Comparison of ENCODE assay signal across 22 cellular contexts in genomic region chr22:36595968-36596367, GRCh38.
DNase-seq lines count a peak whose midpoint lies in the region; ATAC-seq, FAIRE-seq and TF ChIP-seq lines count a peak whose summit lies in the region.
"Had no signal": no experiment of that assay in that cellular context is flagged by ENCODE, and none has a peak within 500 bp of the region (broad histone marks: within the 10 kb centered on the region; RNA-seq: fewer than 3 reads in every experiment).

No MANE protein-coding gene starts in this region.

- H3K4ac ChIP-seq in neuronal stem cell (ENCODE audit: low read length), result no peak overlapping the region

- H3K18ac ChIP-seq in neuronal stem cell (ENCODE audit: low read length), result peak overlapping the region; percentile 86

- WGBS in neuronal stem cell (ENCODE audit: extremely low coverage in 2 of 2, insufficient read length in 2 of 2, insufficient replicate concordance in 1 of 2), 2 donors, result no CpG with 5 or more reads among the region's 6 CpGs
- 35 to 41% methylated on average over 3 to 5 of the region's 6 CpGs for WGBS in gastroesophageal sphincter (ENCODE audit: low coverage in 1 of 2), 2 donors
- 62% methylated on average over 6 of the region's 6 CpGs for WGBS in esophagus muscularis mucosa

- no peak overlapping the region for H4K91ac ChIP-seq in neuronal stem cell (ENCODE audit: low read depth, low read length, poor library complexity)

- peaks cover 1% of the 10 kb centered on the region for H3K79me1 ChIP-seq in neuronal stem cell (ENCODE audit: low read depth, low read length)

- H2AK5ac ChIP-seq in neuronal stem cell (ENCODE audit: low read depth, low read length), result no peak overlapping the region

- intact Hi-C loops in esophagus muscularis mucosa (cut with DNase I), result no loop called here

- no peak overlapping the region for H4K8ac ChIP-seq in neuronal stem cell (ENCODE audit: low read depth, low read length)

- no peak overlapping the region for H2BK120ac ChIP-seq in neuronal stem cell (ENCODE audit: low read depth, low read length)

- no peak for FAIRE-seq in D721Med (lab: Jason Lieb, UNC)
- FAIRE-seq: GM12892, GM18507 had no signal

- H3K4me1 ChIP-seq in neuronal stem cell (ENCODE audit: control insufficient read depth in 2 of 2, insufficient read depth in 1 of 2, low read depth in 1 of 2, low read length in 2 of 2) (peaks cover 0 to 5% of the 10 kb centered on the region in 2 donors), gastroesophageal sphincter (no peaks in the 10 kb centered on the region), esophagus muscularis mucosa (no peaks in the 10 kb centered on the region)
- H3K4me1 ChIP-seq: BE2C, HAP-1 had no signal

- H3K27me3 ChIP-seq in neuronal stem cell (ENCODE audit: control insufficient read depth in 3 of 3, insufficient read depth in 3 of 3, low read depth in 1 of 3, low read length in 3 of 3), result peaks cover 0 to 36% (median 0%) of the 10 kb centered on the region in 3 experiments
- H3K27me3 ChIP-seq in gastroesophageal sphincter, result peaks cover 80% of the 10 kb centered on the region
- peaks cover 0 to 83% (median 4%) of the 10 kb centered on the region in 4 donors for H3K27me3 ChIP-seq in esophagus muscularis mucosa
- H3K27me3 ChIP-seq: BE2C had no signal

- H3K9me3 ChIP-seq in neuronal stem cell (replicated peaks in 1 of 2; ENCODE audit: control insufficient read depth in 2 of 2, insufficient read depth in 1 of 2, low read depth in 1 of 2, low read length in 2 of 2) (no peaks in the 10 kb centered on the region), gastroesophageal sphincter (no peaks in the 10 kb centered on the region), esophagus muscularis mucosa (no peaks in the 10 kb centered on the region)
- H3K9me3 ChIP-seq: BE2C, HAP-1 had no signal

- H2BK12ac ChIP-seq in neuronal stem cell (ENCODE audit: low read length), result no peak overlapping the region

- TF ChIP-seq CTCF in D721Med (IDR thresholded peaks at IDR 0.05; ENCODE audit: insufficient read depth, missing control alignments) (no peak), gastroesophageal sphincter (IDR thresholded peaks at IDR 0.05) (no peak), esophagus muscularis mucosa (IDR thresholded peaks at IDR 0.05) (no peak)

- no peak overlapping the region for H3K4me3 ChIP-seq in neuronal stem cell (ENCODE audit: low read length in 2 of 2)
- H3K4me3 ChIP-seq in gastroesophageal sphincter, result no peak overlapping the region
- H3K4me3 ChIP-seq in esophagus muscularis mucosa, result no peak overlapping the region
- H3K4me3 ChIP-seq: GM23248, HAP-1 had no signal

- ATAC-seq in gastroesophageal sphincter (no peak), HG02938 (IDR thresholded peaks at IDR 0.05; ENCODE audit: unreplicated experiment) (no peak)

- no peak overlapping the region for H2BK15ac ChIP-seq in neuronal stem cell (ENCODE audit: low read length)

- no peak overlapping the region for H2AFZ ChIP-seq in neuronal stem cell (ENCODE audit: low read length)
- H2AFZ ChIP-seq: GM23248 had no signal

- H3K9ac ChIP-seq in neuronal stem cell (ENCODE audit: low read depth, low read length, poor library complexity), result no peak overlapping the region
- H3K9ac ChIP-seq: GM23248 had no signal

- DNase-seq in D721Med (ENCODE audit: insufficient read length, low spot score), result peak; percentile 32
- DNase-seq in NCI-H82 (lab: John Stamatoyannopoulos, UW), result peak; percentile 79
- peak; percentile 29 for DNase-seq in left kidney (ENCODE audit: low read depth, low spot score)
- no peak for DNase-seq in neuronal stem cell (ENCODE audit: low spot score)
- DNase-seq in esophagus muscularis mucosa (ENCODE audit: extremely low spot score), result no peak
- DNase-seq in OCI-M2 (lab: John Stamatoyannopoulos, UW; ENCODE audit: unreplicated experiment), result no peak
- DNase-seq: BE2C; C1 segment of cervical spinal cord; CD4-positive, CD25-positive, alpha-beta regulatory T cell; CD8-positive, alpha-beta memory T cell; COR-L47; DMS153; DMS79; GDM1; GM23248; IMR-90 had no signal

- H3K27ac ChIP-seq in neuronal stem cell (replicated peaks; ENCODE audit: low read length) (no peak overlapping the region), gastroesophageal sphincter (no peak overlapping the region), esophagus muscularis mucosa (replicated peaks in 1 of 4) (no peak overlapping the region)
- H3K27ac ChIP-seq: GM23248, HL-60 had no signal

- TF ChIP-seq POLR2A in gastroesophageal sphincter (IDR thresholded peaks at IDR 0.05) (no peak), esophagus muscularis mucosa (IDR thresholded peaks at IDR 0.05; ENCODE audit: low read depth) (no peak)

- H3K14ac ChIP-seq in neuronal stem cell (ENCODE audit: low read length), result no peak overlapping the region

- no peak overlapping the region for H3K4me2 ChIP-seq in neuronal stem cell (ENCODE audit: insufficient read depth, low read length, poor library complexity, severe bottlenecking)

- peak overlapping the region; percentile 67 for H3K23ac ChIP-seq in neuronal stem cell (ENCODE audit: low read depth, low read length, poor library complexity)

- no peak overlapping the region for H2BK5ac ChIP-seq in neuronal stem cell (ENCODE audit: low read length)

- no peak for TF ChIP-seq EP300 in gastroesophageal sphincter (IDR thresholded peaks at IDR 0.05)
- no peak for TF ChIP-seq EP300 in esophagus muscularis mucosa (IDR thresholded peaks at IDR 0.05)

- H3K36me3 ChIP-seq in neuronal stem cell (replicated peaks in 1 of 2; ENCODE audit: control insufficient read depth in 2 of 2, insufficient read depth in 2 of 2, low read length in 2 of 2), result no peaks in the 10 kb centered on the region
- no peaks in the 10 kb centered on the region for H3K36me3 ChIP-seq in gastroesophageal sphincter
- H3K36me3 ChIP-seq in esophagus muscularis mucosa, result no peaks in the 10 kb centered on the region
- H3K36me3 ChIP-seq: BE2C, HAP-1 had no signal

Comparison
In these comparisons a context has a peak if more than half of its experiments do, and no peak if none do; other contexts are left out.
1. DNase-seq: peak in D721Med (single experiment), NCI-H82 (single experiment) and left kidney (single experiment); none in neuronal stem cell (single experiment), esophagus muscularis mucosa (single experiment) and OCI-M2 (single experiment).